Comparison of ENCODE assay signal across 12 cellular contexts in genomic region chr1:224623310-224623714, GRCh38. TPM values are rescaled to one million over a fixed set of nuclear protein-coding genes. Genes with fewer than 3 reads are reported as not detected.
DNase-seq lines count a peak whose midpoint lies in the region; ATAC-seq and TF ChIP-seq lines count a peak whose summit lies in the region.
"Had no signal": no experiment of that assay in that cellular context is flagged by ENCODE, and none has a peak within 500 bp of the region (broad histone marks: within the 10 kb centered on the region; RNA-seq: fewer than 3 reads in every experiment).

No MANE protein-coding gene starts in this region.

- H3K4me3 Mint-ChIP-seq in activated T-cell treated with anti-CD3 and anti-CD28 coated beads, Interleukin-2, amount 50 U/mL, for 4 hours: no peak overlapping the region
- no peak overlapping the region for H3K4me3 Mint-ChIP-seq in activated T-cell treated with anti-CD3 and anti-CD28 coated beads, Interleukin-2, amount 50 U/mL, for 24 hours
- peak overlapping the region; percentile 76 to 77 for H3K4me3 Mint-ChIP-seq in stimulated activated naive CD8-positive, alpha-beta T cell treated with anti-CD3 and anti-CD28 coated beads, Interleukin-15, amount 100 ng/mL, for 72 hours

- no peak for TF ChIP-seq POLR2A in lower leg skin (IDR thresholded peaks at IDR 0.05)

- peaks cover 45% of the 10 kb centered on the region for H3K4me1 ChIP-seq in SJSA1 (replicated peaks)
- H3K4me1 ChIP-seq in effector memory CD4-positive, alpha-beta T cell (ENCODE audit: control insufficient read depth, insufficient read depth, low read length, poor library complexity, severe bottlenecking): peaks cover 28% of the 10 kb centered on the region
- H3K4me1 ChIP-seq: esophagus muscularis mucosa had no signal

- H3K9me3 ChIP-seq in SJSA1 (replicated peaks): no peaks in the 10 kb centered on the region
- H3K9me3 ChIP-seq in effector memory CD4-positive, alpha-beta T cell (ENCODE audit: control insufficient read depth, low read length): no peaks in the 10 kb centered on the region
- H3K9me3 ChIP-seq: esophagus muscularis mucosa had no signal

- H3K36me3 ChIP-seq in SJSA1: peaks cover 4% of the 10 kb centered on the region; the same call in 1 of the 2 replicates
- no peaks in the 10 kb centered on the region for H3K36me3 ChIP-seq in effector memory CD4-positive, alpha-beta T cell (ENCODE audit: control insufficient read depth, insufficient read depth, low read length)
- H3K36me3 ChIP-seq: esophagus muscularis mucosa had no signal

- peaks cover 18% of the 10 kb centered on the region for H3K27me3 Mint-ChIP-seq in activated T-cell treated with anti-CD3 and anti-CD28 coated beads, Interleukin-2, amount 50 U/mL, for 4 hours (ENCODE audit: low read depth)
- peaks cover 37% of the 10 kb centered on the region for H3K27me3 Mint-ChIP-seq in activated T-cell treated with anti-CD3 and anti-CD28 coated beads, Interleukin-2, amount 50 U/mL, for 24 hours
- peaks cover 45% of the 10 kb centered on the region for H3K27me3 Mint-ChIP-seq in stimulated activated naive CD8-positive, alpha-beta T cell treated with anti-CD3 and anti-CD28 coated beads, Interleukin-15, amount 100 ng/mL, for 72 hours

- peak; percentile 35 to 40 for ATAC-seq in activated T-cell treated with anti-CD3 and anti-CD28 coated beads, Interleukin-2, amount 50 U/mL, for 4 hours
- peak; percentile 61 for ATAC-seq in stimulated activated naive CD8-positive, alpha-beta T cell treated with anti-CD3 and anti-CD28 coated beads, Interleukin-15, amount 100 ng/mL, for 72 hours
- no peak for ATAC-seq in HG03135 (IDR thresholded peaks at IDR 0.05; ENCODE audit: unreplicated experiment)
- ATAC-seq in HG02840 (IDR thresholded peaks at IDR 0.05; ENCODE audit: low FRiP score, unreplicated experiment): no peak

- peaks cover 2% of the 10 kb centered on the region for H3K36me3 Mint-ChIP-seq in activated T-cell treated with anti-CD3 and anti-CD28 coated beads, Interleukin-2, amount 50 U/mL, for 4 hours (ENCODE audit: insufficient read depth)
- no peaks in the 10 kb centered on the region for H3K36me3 Mint-ChIP-seq in activated T-cell treated with anti-CD3 and anti-CD28 coated beads, Interleukin-2, amount 50 U/mL, for 24 hours (ENCODE audit: low read depth)

- intact Hi-C loops in lower leg skin (cut with DNase I; ENCODE audit: low total_unique reads): no loop called here

- no peak for TF ChIP-seq CTCF in lower leg skin (IDR thresholded peaks at IDR 0.05)

- no peaks in the 10 kb centered on the region for H3K27me3 ChIP-seq in SJSA1 (replicated peaks)
- peaks cover 3% of the 10 kb centered on the region for H3K27me3 ChIP-seq in effector memory CD4-positive, alpha-beta T cell (replicated peaks; ENCODE audit: control insufficient read depth, insufficient read depth, low read length, poor library complexity, severe bottlenecking)

- peak overlapping the region; percentile 86 for H3K27ac ChIP-seq in SJSA1
- H3K27ac ChIP-seq in effector memory CD4-positive, alpha-beta T cell (ENCODE audit: insufficient read depth, low read length, poor library complexity, severe bottlenecking): peak overlapping the region; percentile 40
- H3K27ac ChIP-seq: esophagus muscularis mucosa had no signal

- no peak overlapping the region for H3K27ac Mint-ChIP-seq in activated T-cell treated with anti-CD3 and anti-CD28 coated beads, Interleukin-2, amount 50 U/mL, for 24 hours
- peak overlapping the region; percentile 96 to 98 for H3K27ac Mint-ChIP-seq in stimulated activated naive CD8-positive, alpha-beta T cell treated with anti-CD3 and anti-CD28 coated beads, Interleukin-15, amount 100 ng/mL, for 72 hours

- peaks cover 12% of the 10 kb centered on the region for H3K9me3 Mint-ChIP-seq in activated T-cell treated with anti-CD3 and anti-CD28 coated beads, Interleukin-2, amount 50 U/mL, for 4 hours
- H3K9me3 Mint-ChIP-seq in activated T-cell treated with anti-CD3 and anti-CD28 coated beads, Interleukin-2, amount 50 U/mL, for 24 hours: peaks cover 12% of the 10 kb centered on the region
- H3K9me3 Mint-ChIP-seq in stimulated activated naive CD8-positive, alpha-beta T cell treated with anti-CD3 and anti-CD28 coated beads, Interleukin-15, amount 100 ng/mL, for 72 hours: peaks cover 14 to 16% of the 10 kb centered on the region in 2 donors

- no peak for DNase-seq in activated T-cell treated with anti-CD3 and anti-CD28 coated beads, Interleukin-2, amount 50 U/mL, for 4 hours
- no peak for DNase-seq in activated T-cell treated with anti-CD3 and anti-CD28 coated beads, Interleukin-2, amount 50 U/mL, for 24 hours
- DNase-seq in SJSA1 (ENCODE audit: low read depth in 1 of 2, low spot score in 2 of 2): peak in 1 of 2 experiments; percentile 61
- DNase-seq in effector memory CD4-positive, alpha-beta T cell: no peak
- peak; percentile 7 to 31 for DNase-seq in stimulated activated naive CD8-positive, alpha-beta T cell treated with anti-CD3 and anti-CD28 coated beads, Interleukin-15, amount 100 ng/mL, for 72 hours
- no peak for DNase-seq in lower leg skin (ENCODE audit: low spot score in 2 of 2)
- DNase-seq: midbrain, NCI-H1092, trophoblast cell had no signal

- H3K4me3 ChIP-seq in SJSA1 (no peak overlapping the region), lower leg skin (ENCODE audit: low read depth, poor library complexity, severe bottlenecking) (no peak overlapping the region)
- H3K4me3 ChIP-seq in effector memory CD4-positive, alpha-beta T cell (ENCODE audit: insufficient read depth, low read depth, low read length, poor library complexity, severe bottlenecking): peak overlapping the region; percentile 5
- H3K4me3 ChIP-seq: esophagus muscularis mucosa had no signal

- WGBS in lower leg skin, 2 donors: 72 to 76% methylated on average over 5 of the region's 5 CpGs

- peaks cover 31% of the 10 kb centered on the region for H3K4me1 Mint-ChIP-seq in activated T-cell treated with anti-CD3 and anti-CD28 coated beads, Interleukin-2, amount 50 U/mL, for 4 hours (ENCODE audit: low read depth)
- H3K4me1 Mint-ChIP-seq in activated T-cell treated with anti-CD3 and anti-CD28 coated beads, Interleukin-2, amount 50 U/mL, for 24 hours (ENCODE audit: low read depth): peaks cover 33% of the 10 kb centered on the region
- peaks cover 35% of the 10 kb centered on the region for H3K4me1 Mint-ChIP-seq in stimulated activated naive CD8-positive, alpha-beta T cell treated with anti-CD3 and anti-CD28 coated beads, Interleukin-15, amount 100 ng/mL, for 72 hours

RNA-seq across cellular contexts. Expression of gene CNIH3, which starts 7.2 kb away (rescaled TPM):
- 1 to 10 TPM in 1 of 3 donors, under 1 TPM in 2; 0.66 to 1.1 (median 0.71) TPM for total RNA-seq in activated T-cell treated with anti-CD3 and anti-CD28 coated beads, Interleukin-2, amount 50 U/mL, for 4 hours
- 7.8 and 7.9 TPM in 2 replicates for total RNA-seq in SJSA1 (2014; rRNA removed; shearing (Covaris generic))
- 1 to 10 TPM; 1.4 to 5.1 (median 2.3) TPM for total RNA-seq in lower leg skin

Comparison
In these comparisons a context has a peak if more than half of its experiments do, and no peak if none do; other contexts are left out.
1. ATAC-seq: peak in activated T-cell treated with anti-CD3 and anti-CD28 coated beads, Interleukin-2, amount 50 U/mL, for 4 hours (2 of 2) and stimulated activated naive CD8-positive, alpha-beta T cell treated with anti-CD3 and anti-CD28 coated beads, Interleukin-15, amount 100 ng/mL, for 72 hours (single experiment); none in HG03135 (single experiment) and HG02840 (single experiment).
2. DNase-seq: peak in stimulated activated naive CD8-positive, alpha-beta T cell treated with anti-CD3 and anti-CD28 coated beads, Interleukin-15, amount 100 ng/mL, for 72 hours (2 of 2); none in activated T-cell treated with anti-CD3 and anti-CD28 coated beads, Interleukin-2, amount 50 U/mL, for 4 hours (single experiment), activated T-cell treated with anti-CD3 and anti-CD28 coated beads, Interleukin-2, amount 50 U/mL, for 24 hours (single experiment), effector memory CD4-positive, alpha-beta T cell (0 of 3) and lower leg skin (0 of 2).
3. H3K4me3 Mint-ChIP-seq: peak in stimulated activated naive CD8-positive, alpha-beta T cell treated with anti-CD3 and anti-CD28 coated beads, Interleukin-15, amount 100 ng/mL, for 72 hours (2 of 2); none in activated T-cell treated with anti-CD3 and anti-CD28 coated beads, Interleukin-2, amount 50 U/mL, for 4 hours (single experiment) and activated T-cell treated with anti-CD3 and anti-CD28 coated beads, Interleukin-2, amount 50 U/mL, for 24 hours (single experiment).